In the genomic region with DNA sequence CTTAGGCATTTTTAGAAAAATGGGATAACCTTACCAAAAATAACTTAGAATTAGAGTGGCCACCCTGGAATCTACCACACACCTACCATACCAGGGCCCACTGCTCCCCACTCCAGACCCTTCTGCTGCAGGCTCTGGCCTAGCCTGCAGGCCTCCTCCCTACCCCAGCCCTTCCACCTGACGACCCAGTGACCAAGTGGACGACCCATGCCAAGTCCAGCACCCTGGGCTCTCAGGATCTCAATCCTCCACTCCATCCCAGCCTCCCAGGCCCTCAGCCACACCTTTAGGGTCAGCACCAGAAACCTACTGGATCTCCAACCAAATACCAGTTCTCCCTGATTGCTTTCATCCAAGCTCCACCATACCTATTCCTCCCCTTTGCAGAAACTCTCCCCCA, we compare ENCODE assay signal across 17 cellular contexts.
"Had no signal": no experiment of that assay in that cellular context is flagged by ENCODE, and none has a peak within 500 bp of the region (broad histone marks: within the 10 kb centered on the region; RNA-seq: fewer than 3 reads in every experiment).

No MANE protein-coding gene starts in this region.

- H3K4me3 ChIP-seq: body of pancreas, dorsolateral prefrontal cortex, left lung, transverse colon had no signal

- H3K4me3 Mint-ChIP-seq: activated CD4-positive, alpha-beta T cell treated with anti-CD3 and anti-CD28 coated beads, Interleukin-2, amount 10 ng/mL, durations not matched to agents 24 days and 14 days; activated naive CD8-positive, alpha-beta T cell; neural crest cell had no signal

- H3K4me1 ChIP-seq: body of pancreas, foreskin keratinocyte, left lung, parathyroid adenoma, transverse colon had no signal

- H3K9me3 ChIP-seq: body of pancreas, left lung, transverse colon had no signal

- ATAC-seq: body of pancreas; foreskin keratinocyte; left lung; stimulated activated naive CD8-positive, alpha-beta T cell treated with anti-CD3 and anti-CD28 coated beads, Interleukin-15, Interleukin-2, amounts not matched to agents 100 U/mL and 50 U/mL, for 24 hours had no signal

- H3K4me1 Mint-ChIP-seq: activated CD4-positive, alpha-beta T cell treated with anti-CD3 and anti-CD28 coated beads, Interleukin-2, amount 10 ng/mL, durations not matched to agents 24 days and 14 days had no signal

- DNase-seq: activated CD4-positive, alpha-beta T cell treated with anti-CD3 and anti-CD28 coated beads, Interleukin-2, amount 10 ng/mL, durations not matched to agents 24 days and 14 days; activated CD8-positive, alpha-beta memory T cell treated with anti-CD3 and anti-CD28 coated beads, Interleukin-2, amount 50 U/mL, for 4 hours; activated gamma-delta T cell; caudate nucleus; foreskin keratinocyte; mammary epithelial cell; stimulated activated CD4-positive, alpha-beta T cell treated with anti-CD3 and anti-CD28 coated beads, Interleukin-12 subunit alpha, Interleukin-12 subunit beta, amount 100 ng/mL, for 4 hours; stimulated activated CD4-positive, alpha-beta T cell treated with anti-CD3 and anti-CD28 coated beads, Interleukin-1b, Interleukin-23, amount 100 ng/mL, for 48 hours; stimulated activated naive CD8-positive, alpha-beta T cell treated with anti-CD3 and anti-CD28 coated beads, Interleukin-15, Interleukin-2, amounts not matched to agents 100 U/mL and 50 U/mL, for 24 hours; T1000; transverse colon had no signal

- H3K27me3 ChIP-seq: body of pancreas, left lung, transverse colon had no signal

- H3K9me3 Mint-ChIP-seq: activated CD4-positive, alpha-beta T cell treated with anti-CD3 and anti-CD28 coated beads, Interleukin-2, amount 10 ng/mL, durations not matched to agents 24 days and 14 days; neural crest cell had no signal

- H3K27me3 Mint-ChIP-seq: activated CD4-positive, alpha-beta T cell treated with anti-CD3 and anti-CD28 coated beads, Interleukin-2, amount 10 ng/mL, durations not matched to agents 24 days and 14 days had no signal

- H3K36me3 Mint-ChIP-seq: activated naive CD8-positive, alpha-beta T cell had no signal

- H3K27ac Mint-ChIP-seq: activated CD4-positive, alpha-beta T cell treated with anti-CD3 and anti-CD28 coated beads, Interleukin-2, amount 10 ng/mL, durations not matched to agents 24 days and 14 days; activated naive CD8-positive, alpha-beta T cell had no signal

- H3K9ac ChIP-seq: parathyroid adenoma had no signal

- H3K27ac ChIP-seq: body of pancreas, dorsolateral prefrontal cortex, foreskin keratinocyte, left lung, parathyroid adenoma, transverse colon had no signal

- H3K36me3 ChIP-seq: left lung, transverse colon had no signal
